Comparison of ENCODE assay signal across 21 cellular contexts in genomic region chrX:46198858-46199257, GRCh38.
DNase-seq lines count a peak whose midpoint lies in the region; ATAC-seq, FAIRE-seq and TF ChIP-seq lines count a peak whose summit lies in the region.
"Had no signal": no experiment of that assay in that cellular context is flagged by ENCODE, and none has a peak within 500 bp of the region (broad histone marks: within the 10 kb centered on the region; RNA-seq: fewer than 3 reads in every experiment).

No MANE protein-coding gene starts in this region.

- DNase-seq in A549 (ENCODE audit: low read depth in 1 of 2, low spot score in 1 of 2): peak in 1 of 2 experiments; percentile 81
- peak; percentile 31 for DNase-seq in M059J (ENCODE audit: low read depth)
- peak; percentile 52 for DNase-seq in epithelial cell of esophagus (ENCODE audit: low read depth)
- DNase-seq in kidney: no peak
- DNase-seq in activated CD4-positive, CD25-positive, alpha-beta regulatory T cell treated with anti-CD3 and anti-CD28 coated beads, Interleukin-2, amount 50 U/mL, for 72 hours: no peak
- DNase-seq in DMS79 treated with DMSO at 0.1 percent for 48 hours (lab: John Stamatoyannopoulos, UW): no peak
- DNase-seq: H9, HFFc6, Karpas-422, MM.1S, NCI-H1048, NCI-H1417 treated with DMSO at 0.1 percent for 48 hours, NCI-H187, NCI-H446, NCI-H526 treated with DMSO at 0.1 percent for 48 hours, OCI-M1, Right ventricle myocardium superior had no signal

- TF ChIP-seq POLR2A in A549 (IDR thresholded peaks at IDR 0.05; ENCODE audit: low read length): no peak

- no peaks in the 10 kb centered on the region for H3K36me3 ChIP-seq in kidney (ENCODE audit: control insufficient read depth in 1 of 2, insufficient read depth in 2 of 2, low read length in 2 of 2)

- ATAC-seq in A549 (peak in 1 of 2 experiments; percentile 89; a peak in 4 of 6 replicates), HG03175 (IDR thresholded peaks at IDR 0.05; ENCODE audit: unreplicated experiment) (no peak), GM19395 (IDR thresholded peaks at IDR 0.05; ENCODE audit: unreplicated experiment) (no peak)

- FAIRE-seq in A549 (lab: Jason Lieb, UNC) (peak; percentile 99), kidney (lab: Jason Lieb, UNC) (peak; percentile 41)
- FAIRE-seq: A204.1, GM19239 had no signal

- no peak overlapping the region for H3K9ac ChIP-seq in kidney (ENCODE audit: low read length in 2 of 2)

- H3K4me3 ChIP-seq in A549 (no peak overlapping the region), epithelial cell of esophagus (ENCODE audit: low read length) (peak overlapping the region; percentile 44), kidney (ENCODE audit: low read length in 2 of 2) (no peak overlapping the region)

- intact Hi-C loops in kidney (cut with DNase I): no loop called here

- WGBS in A549 (ENCODE audit: missing lambda C conversion rate): 0% methylated on average over 1 of the region's 1 CpG

- CTCF ChIA-PET in A549 (lab: Yijun Ruan, JAX): interaction anchor here (1.2 kb wide), 1 partner anchor 210 kb away, joined by 3 read pairs; no protein-coding TSS in a partner anchor

- TF ChIP-seq CTCF in A549 (IDR thresholded peaks at IDR 0.05) (no peak), epithelial cell of esophagus (IDR thresholded peaks at IDR 0.05; ENCODE audit: insufficient read depth, low read depth, low read length, missing control alignments) (no peak), kidney (IDR thresholded peaks at IDR 0.05; ENCODE audit: borderline replicate concordance, extremely low read depth, insufficient read depth) (no peak)

- peak overlapping the region; percentile 55 for H3K4me2 ChIP-seq in A549

- TF ChIP-seq EP300 in A549 (IDR thresholded peaks at IDR 0.05): peak; percentile 40 to 49; a peak in 2 of 5 replicates

- peaks cover 47% of the 10 kb centered on the region for H3K4me1 ChIP-seq in A549
- H3K4me1 ChIP-seq in kidney (ENCODE audit: control insufficient read depth in 1 of 2, insufficient read depth in 1 of 2, low read depth in 1 of 2, low read length in 2 of 2): no peaks in the 10 kb centered on the region

- H3K9me3 ChIP-seq in A549 (peaks cover 14% of the 10 kb centered on the region; the same call in 2 of the 3 replicates), kidney (ENCODE audit: control insufficient read depth in 1 of 2, low read length in 2 of 2) (peaks cover 0 to 3% of the 10 kb centered on the region in 2 donors)

- POLR2A ChIA-PET in A549 (lab: Yijun Ruan, JAX): no interaction called here

- TF ChIP-seq RAD21 in A549 (conservative IDR thresholded peaks at IDR 0.05 in 1 of 2, IDR thresholded peaks at IDR 0.05 in 1 of 2): 0 out of 5 replicates have a peak, but pooled peaks of 1 of the 2 experiments have one; percentile 27

- H3K27ac ChIP-seq in A549 (peak overlapping the region; percentile 58 to 76; a peak in 5 of 6 replicates), kidney (ENCODE audit: low read depth in 2 of 2, low read length in 2 of 2) (no peak overlapping the region)

TF ChIP-seq in A549, 52 proteins besides CTCF, POLR2A, EP300 and RAD21:
- TF ChIP-seq TFCP2L1 (CRISPR knock-in tag; IDR thresholded peaks at IDR 0.05) (no peak), RARB (CRISPR knock-in tag; IDR thresholded peaks at IDR 0.05) (no peak), HOXA7 (CRISPR knock-in tag; IDR thresholded peaks at IDR 0.05) (no peak), FOXS1 (CRISPR knock-in tag; IDR thresholded peaks at IDR 0.05) (no peak), EHMT2 (IDR thresholded peaks at IDR 0.05; ENCODE audit: low read depth) (no peak), POLR2AphosphoS2 (conservative IDR thresholded peaks at IDR 0.05; ENCODE audit: low read length) (no peak), GATA3 (IDR thresholded peaks at IDR 0.05; ENCODE audit: borderline replicate concordance) (peak; percentile 66; the same call in 1 of the 2 replicates), CEBPB (IDR thresholded peaks at IDR 0.05) (peak; percentile 88 to 93)
- TF ChIP-seq, protein P1, sequence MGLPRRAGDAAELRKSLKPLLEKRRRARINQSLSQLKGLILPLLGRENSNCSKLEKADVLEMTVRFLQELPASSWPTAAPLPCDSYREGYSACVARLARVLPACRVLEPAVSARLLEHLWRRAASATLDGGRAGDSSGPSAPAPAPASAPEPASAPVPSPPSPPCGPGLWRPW (IDR thresholded peaks at IDR 0.05): 0 out of 2 replicates have a peak, but pooled peaks have one; percentile 32
- TF ChIP-seq, protein P2, sequence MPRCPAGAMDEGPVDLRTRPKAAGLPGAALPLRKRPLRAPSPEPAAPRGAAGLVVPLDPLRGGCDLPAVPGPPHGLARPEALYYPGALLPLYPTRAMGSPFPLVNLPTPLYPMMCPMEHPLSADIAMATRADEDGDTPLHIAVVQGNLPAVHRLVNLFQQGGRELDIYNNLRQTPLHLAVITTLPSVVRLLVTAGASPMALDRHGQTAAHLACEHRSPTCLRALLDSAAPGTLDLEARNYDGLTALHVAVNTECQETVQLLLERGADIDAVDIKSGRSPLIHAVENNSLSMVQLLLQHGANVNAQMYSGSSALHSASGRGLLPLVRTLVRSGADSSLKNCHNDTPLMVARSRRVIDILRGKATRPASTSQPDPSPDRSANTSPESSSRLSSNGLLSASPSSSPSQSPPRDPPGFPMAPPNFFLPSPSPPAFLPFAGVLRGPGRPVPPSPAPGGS (IDR thresholded peaks at IDR 0.05): 0 out of 3 replicates have a peak, but pooled peaks have one; percentile 28

Comparison
In these comparisons a context has a peak if more than half of its experiments do, and no peak if none do; other contexts are left out.
1. DNase-seq: peak in M059J (single experiment) and epithelial cell of esophagus (single experiment); none in kidney (single experiment), activated CD4-positive, CD25-positive, alpha-beta regulatory T cell treated with anti-CD3 and anti-CD28 coated beads, Interleukin-2, amount 50 U/mL, for 72 hours (single experiment) and DMS79 treated with DMSO at 0.1 percent for 48 hours (single experiment).
2. H3K27ac ChIP-seq: peak in A549 (2 of 2); none in kidney (0 of 2).